8 cellular contexts compared by ENCODE assay signal in genomic region chr3:179750720-179751328, GRCh38.
DNase-seq lines count a peak whose midpoint lies in the region; ATAC-seq and TF ChIP-seq lines count a peak whose summit lies in the region.

No MANE protein-coding gene starts in this region.

- H3K9me3 Mint-ChIP-seq in chondrocyte (ENCODE audit: low read depth): no peaks in the 10 kb centered on the region

- H3K36me3 ChIP-seq in DOHH2 (ENCODE audit: control insufficient read depth, low read length) (peaks cover 39% of the 10 kb centered on the region), psoas muscle (ENCODE audit: insufficient read depth in 1 of 2, low read depth in 1 of 2) (peaks cover 4 to 74% of the 10 kb centered on the region in 2 donors)

- H3K9me2 ChIP-seq in DOHH2 (replicated peaks; ENCODE audit: control insufficient read depth, low read length): no peaks in the 10 kb centered on the region

- ATAC-seq in GM21515 (IDR thresholded peaks at IDR 0.05; ENCODE audit: unreplicated experiment): peak; percentile 62
- ATAC-seq in psoas muscle: no peak
- ATAC-seq in HG02623 (IDR thresholded peaks at IDR 0.05; ENCODE audit: unreplicated experiment): no peak

- H3F3A ChIP-seq in DOHH2 (ENCODE audit: control insufficient read depth, insufficient read depth): no peaks in the 10 kb centered on the region

- H3K27me3 ChIP-seq in DOHH2 (ENCODE audit: control insufficient read depth, low read length): no peaks in the 10 kb centered on the region
- H3K27me3 ChIP-seq in psoas muscle (ENCODE audit: insufficient read depth in 3 of 3, low read length in 2 of 3): no peaks in the 10 kb centered on the region

- peaks cover 12% of the 10 kb centered on the region for H3K4me1 Mint-ChIP-seq in chondrocyte (ENCODE audit: low read depth)

- H3K4me3 ChIP-seq in DOHH2 (ENCODE audit: low read length) (no peak overlapping the region), psoas muscle (no peak overlapping the region)

- DNase-seq in NCI-H2227 (lab: John Stamatoyannopoulos, UW; ENCODE audit: unreplicated experiment) (peak; percentile 55), chondrocyte (ENCODE audit: low spot score) (no peak), psoas muscle (no peak), DMS79 treated with DMSO at 0.1 percent for 48 hours (lab: John Stamatoyannopoulos, UW) (no peak), retina (no peak)

- H3K36me3 Mint-ChIP-seq in chondrocyte (ENCODE audit: low read depth): peaks cover 7% of the 10 kb centered on the region

- H3K4me3 Mint-ChIP-seq in chondrocyte (ENCODE audit: unreplicated experiment): no peak overlapping the region

- TF ChIP-seq CTCF in DOHH2 (IDR thresholded peaks at IDR 0.05; ENCODE audit: low read depth, low read length, poor library complexity, severe bottlenecking): peak; percentile 64
- peak; percentile 83 for TF ChIP-seq CTCF in chondrocyte (IDR thresholded peaks at IDR 0.05)
- peak; percentile 30 for TF ChIP-seq CTCF in psoas muscle (IDR thresholded peaks at IDR 0.05)

- no peaks in the 10 kb centered on the region for H4K20me1 ChIP-seq in DOHH2 (ENCODE audit: control insufficient read depth, insufficient read depth, low read depth, low read length)

- H3K4me2 ChIP-seq in DOHH2 (ENCODE audit: low read length): no peak overlapping the region

- no peaks in the 10 kb centered on the region for H3K79me2 ChIP-seq in DOHH2 (ENCODE audit: control insufficient read depth, low read length)

- H3K27ac ChIP-seq in DOHH2 (ENCODE audit: low read depth, low read length): no peak overlapping the region
- H3K27ac ChIP-seq in psoas muscle: no peak overlapping the region

- intact Hi-C loops in psoas muscle (cut with DNase I): no loop called here

- no peak overlapping the region for H3K27ac Mint-ChIP-seq in chondrocyte (ENCODE audit: unreplicated experiment)

- no peaks in the 10 kb centered on the region for H3K27me3 Mint-ChIP-seq in chondrocyte (ENCODE audit: low read depth)

- H3K9me3 ChIP-seq in DOHH2 (ENCODE audit: control insufficient read depth, insufficient read depth, low read length) (no peaks in the 10 kb centered on the region), psoas muscle (no peaks in the 10 kb centered on the region)

- H3K4me1 ChIP-seq in DOHH2 (ENCODE audit: control insufficient read depth, low read length): no peaks in the 10 kb centered on the region
- H3K4me1 ChIP-seq in psoas muscle: no peaks in the 10 kb centered on the region

- WGBS in psoas muscle, 3 donors: 59 to 70% (median 70%) methylated on average over 6 of the region's 6 CpGs

Comparison
In these comparisons a context has a peak if more than half of its experiments do, and no peak if none do; other contexts are left out.
1. CTCF ChIP-seq: peak in every context shown above with its lines; median percentile 83 in chondrocyte; 64 in DOHH2; 30 in psoas muscle.